Comparison of ENCODE assay signal across 24 cellular contexts in the genomic region with DNA sequence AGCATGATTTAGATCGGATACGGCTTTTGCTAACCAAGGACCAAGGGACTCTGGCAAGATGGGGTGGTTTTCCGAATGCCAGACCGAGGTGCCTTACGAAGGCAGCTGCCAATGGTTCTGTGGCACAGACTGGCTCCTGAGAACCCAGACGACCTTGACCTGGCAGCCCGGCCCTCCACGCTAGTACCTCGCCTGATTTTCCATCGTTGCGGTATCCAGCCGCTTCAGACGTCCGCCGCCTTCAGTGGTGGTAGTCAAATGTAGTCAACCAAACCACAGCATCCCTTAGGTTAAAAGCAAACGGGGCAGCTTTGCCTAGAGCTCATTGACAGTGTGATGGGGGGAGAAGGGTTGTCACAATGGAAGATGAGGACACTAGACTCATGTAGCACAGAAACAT. TPM values are rescaled to one million over a fixed set of nuclear protein-coding genes. Genes with fewer than 3 reads are reported as not detected.
DNase-seq lines count a peak whose midpoint lies in the region; ATAC-seq and TF ChIP-seq lines count a peak whose summit lies in the region.
"Had no signal": no experiment of that assay in that cellular context is flagged by ENCODE, and none has a peak within 500 bp of the region (broad histone marks: within the 10 kb centered on the region; RNA-seq: fewer than 3 reads in every experiment).

No MANE protein-coding gene starts in this region.

- H3K27me3 Mint-ChIP-seq in T-helper 2 cell treated with Interferon-gamma antibody and Interleukin-4, amounts not matched to agents 5 μg/mL and 100 μg/mL, for 36 hours (ENCODE audit: low read depth), result no peaks in the 10 kb centered on the region
- H3K27me3 Mint-ChIP-seq: CD4-positive, CD25-positive, alpha-beta regulatory T cell had no signal

- no peak for TF ChIP-seq CTCF in ascending aorta (IDR thresholded peaks at IDR 0.05)

- H3K36me3 Mint-ChIP-seq in T-helper 2 cell treated with Interferon-gamma antibody and Interleukin-4, amounts not matched to agents 5 μg/mL and 100 μg/mL, for 36 hours (ENCODE audit: low read depth), result no peaks in the 10 kb centered on the region
- H3K36me3 Mint-ChIP-seq: CD14-positive monocyte; CD4-positive, alpha-beta memory T cell; CD4-positive, CD25-positive, alpha-beta regulatory T cell had no signal

- intact Hi-C loops in left ventricle myocardium superior (cut with micrococcal nuclease), result no loop called here
- intact Hi-C loops in Right ventricle myocardium inferior (cut with DNase I), result no loop called here
- intact Hi-C loops in posterior vena cava (cut with DNase I), result no loop called here
- intact Hi-C loops in ascending aorta (cut with DNase I), result no loop called here

- no peaks in the 10 kb centered on the region for H3K27me3 ChIP-seq in ascending aorta
- H3K27me3 ChIP-seq: BE2C, BLaER1 had no signal

- no peaks in the 10 kb centered on the region for H3K9me3 ChIP-seq in ascending aorta
- H3K9me3 ChIP-seq: BE2C, BLaER1 had no signal

- no peaks in the 10 kb centered on the region for H3K9me3 Mint-ChIP-seq in T-helper 2 cell treated with Interferon-gamma antibody and Interleukin-4, amounts not matched to agents 5 μg/mL and 100 μg/mL, for 36 hours
- H3K9me3 Mint-ChIP-seq: CD4-positive, CD25-positive, alpha-beta regulatory T cell; CD8-positive, alpha-beta memory T cell had no signal

- H3K4me1 Mint-ChIP-seq in T-helper 2 cell treated with Interferon-gamma antibody and Interleukin-4, amounts not matched to agents 5 μg/mL and 100 μg/mL, for 36 hours (ENCODE audit: low read depth), result no peaks in the 10 kb centered on the region
- H3K4me1 Mint-ChIP-seq: CD14-positive monocyte; CD4-positive, alpha-beta memory T cell; CD4-positive, CD25-positive, alpha-beta regulatory T cell; CD8-positive, alpha-beta memory T cell had no signal

- H3K4me1 ChIP-seq in ascending aorta, result no peaks in the 10 kb centered on the region
- H3K4me1 ChIP-seq: BE2C had no signal

- ATAC-seq in left ventricle myocardium superior (no peak), Right ventricle myocardium inferior (no peak)
- ATAC-seq: GM12878 had no signal

- H3K36me3 ChIP-seq in ascending aorta, result peaks cover 9 to 36% of the 10 kb centered on the region in 2 donors
- H3K36me3 ChIP-seq: BE2C had no signal

- H3K27ac ChIP-seq in ascending aorta, result no peak overlapping the region
- H3K27ac ChIP-seq: BLaER1 had no signal

- peak; percentile 7 for DNase-seq in left ventricle myocardium superior
- DNase-seq in Right ventricle myocardium inferior (ENCODE audit: missing footprints), result no peak
- peak; percentile 61 for DNase-seq in posterior vena cava (ENCODE audit: low spot score)
- no peak for DNase-seq in ascending aorta (ENCODE audit: low spot score in 2 of 2)
- DNase-seq in T-helper 2 cell treated with Interferon-gamma antibody and Interleukin-4, amounts not matched to agents 5 μg/mL and 100 μg/mL, for 36 hours (ENCODE audit: low spot score), result no peak
- DNase-seq: 8988T; ACHN; BE2C; C1 segment of cervical spinal cord; CD4-positive, alpha-beta memory T cell; CD4-positive, CD25-positive, alpha-beta regulatory T cell; CD8-positive, alpha-beta memory T cell; COR-L47; DMS 273 treated with DMSO at 0.1 percent for 48 hours; DMS153; DMS53; DMS79; DND-41; EL; GDM1 had no signal

- H3K4me3 ChIP-seq in ascending aorta, result no peak overlapping the region
- H3K4me3 ChIP-seq: BLaER1, GM12878 had no signal

- H3K27ac Mint-ChIP-seq in T-helper 2 cell treated with Interferon-gamma antibody and Interleukin-4, amounts not matched to agents 5 μg/mL and 100 μg/mL, for 36 hours, result no peak overlapping the region
- H3K27ac Mint-ChIP-seq: CD14-positive monocyte; CD4-positive, alpha-beta memory T cell; CD4-positive, CD25-positive, alpha-beta regulatory T cell had no signal

- H3K4me3 Mint-ChIP-seq in T-helper 2 cell treated with Interferon-gamma antibody and Interleukin-4, amounts not matched to agents 5 μg/mL and 100 μg/mL, for 36 hours, result no peak overlapping the region
- H3K4me3 Mint-ChIP-seq: CD14-positive monocyte; CD4-positive, alpha-beta memory T cell; CD4-positive, CD25-positive, alpha-beta regulatory T cell; CD8-positive, alpha-beta memory T cell had no signal

RNA-seq across cellular contexts. Expression of a gene that starts 42.6 kb away (rescaled TPM):
- not detected for total RNA-seq in left ventricle myocardium superior
- not detected for total RNA-seq in Right ventricle myocardium inferior
- not detected for total RNA-seq in posterior vena cava
- not detected for total RNA-seq in ascending aorta
- total RNA-seq: A673; CD4-positive, alpha-beta memory T cell; CD4-positive, CD25-positive, alpha-beta regulatory T cell; CD8-positive, alpha-beta memory T cell; GM12878 had no signal

Comparison
In these comparisons a context has a peak if more than half of its experiments do, and no peak if none do; other contexts are left out.
1. DNase-seq: peak in left ventricle myocardium superior (single experiment) and posterior vena cava (single experiment); none in Right ventricle myocardium inferior (single experiment), ascending aorta (0 of 2) and T-helper 2 cell treated with Interferon-gamma antibody and Interleukin-4, amounts not matched to agents 5 μg/mL and 100 μg/mL, for 36 hours (single experiment).